In genomic region chr11:103875855-103876510, GRCh38 we compare ENCODE assay signal across 14 cellular contexts.
DNase-seq lines count a peak whose midpoint lies in the region; ATAC-seq and TF ChIP-seq lines count a peak whose summit lies in the region.
"Had no signal": no experiment of that assay in that cellular context is flagged by ENCODE, and none has a peak within 500 bp of the region (broad histone marks: within the 10 kb centered on the region; RNA-seq: fewer than 3 reads in every experiment).

No MANE protein-coding gene starts in this region.

- H3K4me3 Mint-ChIP-seq in T-helper 17 cell, result no peak overlapping the region
- H3K4me3 Mint-ChIP-seq: activated T-helper 1 cell treated with anti-CD3 and anti-CD28 coated beads, Interleukin-12 subunit alpha, Interleukin-12 subunit beta, Interleukin-2, Interleukin-4 antibody, amounts not matched to agents 30 ng/mL and 10 ng/mL and 1 ng/mL, durations not matched to agents 14 hours and 24 hours and 36 hours had no signal

- H3K4me1 ChIP-seq in mucosa of descending colon (ENCODE audit: low read depth), result no peaks in the 10 kb centered on the region
- H3K4me1 ChIP-seq: testis had no signal

- no peak for TF ChIP-seq CTCF in mucosa of descending colon (IDR thresholded peaks at IDR 0.05)

- intact Hi-C loops in mucosa of descending colon (cut with DNase I, micrococcal nuclease), result no loop called here

- no peak overlapping the region for H3K27ac Mint-ChIP-seq in T-helper 17 cell
- H3K27ac Mint-ChIP-seq: activated T-helper 1 cell treated with anti-CD3 and anti-CD28 coated beads, Interleukin-12 subunit alpha, Interleukin-12 subunit beta, Interleukin-2, Interleukin-4 antibody, amounts not matched to agents 30 ng/mL and 10 ng/mL and 1 ng/mL, durations not matched to agents 14 hours and 24 hours and 36 hours had no signal

- H3K36me3 ChIP-seq in mucosa of descending colon (ENCODE audit: low read depth), result no peaks in the 10 kb centered on the region
- H3K36me3 ChIP-seq: MG63 had no signal

- no peaks in the 10 kb centered on the region for H3K27me3 Mint-ChIP-seq in T-helper 17 cell

- ATAC-seq in GM19025 (IDR thresholded peaks at IDR 0.05; ENCODE audit: low read depth, unreplicated experiment), result peak; percentile 90
- peak; percentile 91 for ATAC-seq in GM21619 (IDR thresholded peaks at IDR 0.05; ENCODE audit: unreplicated experiment)
- peak; percentile 87 for ATAC-seq in HG03135 (IDR thresholded peaks at IDR 0.05; ENCODE audit: unreplicated experiment)
- ATAC-seq in T-helper 17 cell, result no peak
- ATAC-seq in mucosa of descending colon, result no peak

- H3K4me3 ChIP-seq in mucosa of descending colon, result no peak overlapping the region
- H3K4me3 ChIP-seq: MG63, testis had no signal

- no peaks in the 10 kb centered on the region for H3K4me1 Mint-ChIP-seq in T-helper 17 cell

- H3K9me3 ChIP-seq in T-helper 17 cell (ENCODE audit: control insufficient read depth, low read length, poor library complexity, severe bottlenecking), result no peaks in the 10 kb centered on the region
- no peaks in the 10 kb centered on the region for H3K9me3 ChIP-seq in mucosa of descending colon
- H3K9me3 ChIP-seq: MG63, testis had no signal

- peak; percentile 58 for DNase-seq in germinal center (ENCODE audit: low spot score)
- no peak for DNase-seq in activated effector memory CD4-positive, alpha-beta T cell treated with anti-CD3 and anti-CD28 coated beads, Interleukin-2, amount 50 U/mL, for 16 hours
- no peak for DNase-seq in T-helper 17 cell
- no peak for DNase-seq in mucosa of descending colon
- DNase-seq: DMS53; H7; MG63; nucleus accumbens; stimulated activated CD4-positive, alpha-beta T cell treated with anti-CD3 and anti-CD28 coated beads, Interleukin-2, amount 100 ng/mL, for 48 hours; testis had no signal

- H3K36me3 Mint-ChIP-seq in T-helper 17 cell (ENCODE audit: low read depth), result no peaks in the 10 kb centered on the region

Comparison
In these comparisons a context has a peak if more than half of its experiments do, and no peak if none do; other contexts are left out.
1. ATAC-seq: peak in GM19025 (single experiment), GM21619 (single experiment) and HG03135 (single experiment); none in T-helper 17 cell (single experiment) and mucosa of descending colon (single experiment).